8 cellular contexts compared by ENCODE assay signal in the genomic region with DNA sequence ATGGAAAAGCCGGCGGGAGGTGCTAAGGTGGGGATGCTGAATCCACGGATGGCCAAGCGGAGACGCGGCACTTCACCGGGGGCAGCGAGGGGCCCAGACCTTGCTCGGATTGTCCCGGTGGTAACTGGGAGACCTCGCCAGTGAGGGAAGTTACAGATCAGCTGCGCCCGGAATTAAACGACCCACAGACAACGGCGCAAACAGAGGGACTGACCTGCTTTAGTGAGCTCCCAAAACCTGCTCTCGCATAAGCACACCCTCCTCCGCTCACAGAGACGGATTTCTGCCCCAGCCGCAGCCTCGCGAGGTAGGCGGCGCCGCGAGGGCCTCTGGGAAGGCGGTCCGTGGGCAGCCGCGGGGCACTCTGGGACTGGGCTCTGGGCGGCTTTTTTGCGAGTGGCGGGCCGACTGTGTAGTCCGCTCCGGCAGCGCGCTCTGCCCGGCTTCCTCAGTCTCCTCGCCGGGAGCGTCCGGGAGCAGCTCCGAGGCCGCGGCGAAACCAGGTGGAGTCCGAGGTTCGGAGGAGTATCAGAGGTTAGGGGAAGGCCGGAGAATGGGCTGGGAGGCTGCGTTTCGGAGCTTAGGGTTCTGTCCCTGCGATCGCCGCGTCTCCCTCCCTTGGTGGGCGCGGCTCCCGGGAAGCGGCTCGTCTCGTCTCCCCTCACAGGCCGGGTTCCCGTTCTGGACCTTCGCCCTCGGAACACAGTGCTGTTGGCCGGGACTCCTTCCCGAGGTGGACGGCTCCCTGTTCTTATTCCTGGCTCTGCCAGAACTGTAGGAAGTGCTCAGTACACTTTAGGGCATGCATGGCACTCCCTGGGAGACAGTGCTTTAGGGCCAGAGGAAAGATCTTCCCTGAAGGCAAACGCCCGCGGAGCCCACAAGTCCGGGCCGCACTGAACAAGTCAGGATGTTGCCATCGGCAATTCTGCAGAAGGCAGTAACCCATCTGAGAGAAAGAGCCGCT. TPM values are rescaled to one million over a fixed set of nuclear protein-coding genes. Genes with fewer than 3 reads are reported as not detected.
DNase-seq lines count a peak whose midpoint lies in the region; TF ChIP-seq lines count a peak whose summit lies in the region.

Gene EXO5 (plus strand): TSS at position 393 of the 967 bp plus-strand sequence. CDS start 5,778 bp downstream, outside the sequence.

- H3K9ac ChIP-seq in ES-I3 (ENCODE audit: low read depth, low read length) = peak within 1 kb of the TSS; percentile 76

- POLR2A ChIA-PET in HEK293 (lab: Yijun Ruan, JAX) = interaction anchor here (0.6 to 2.2 kb wide), 10 partner anchors 8 to 471 kb away, joined by 3 to 17 read pairs (median 3); partner anchors contain the start of genes ZFP69, ZFP69B and ZNF684

- CTCF ChIA-PET in HEK293 (lab: Yijun Ruan, JAX) = interaction anchor here (0.5 to 1.6 kb wide), 4 partner anchors 24 to 1706 kb away, joined by 3 to 4 read pairs (median 4); no protein-coding TSS in a partner anchor

- intact Hi-C loops in left ventricle myocardium inferior (cut with micrococcal nuclease) (no loop called here), prostate gland (cut with DNase I) (no loop called here)

- no peaks in the 10 kb centered on the region for H3K4me1 ChIP-seq in ES-I3 (ENCODE audit: insufficient read depth, low read length)
- H3K4me1 ChIP-seq in HEK293 (ENCODE audit: control insufficient read depth, insufficient read depth, low read length) = no peaks in the 10 kb centered on the region
- peaks cover 28% of the 10 kb centered on the region for H3K4me1 ChIP-seq in left ventricle myocardium inferior
- H3K4me1 ChIP-seq in prostate gland (replicated peaks) = no peaks in the 10 kb centered on the region

- under 1% methylated on average over 75 of the region's 76 CpGs for WGBS in prostate gland

- H3K36me3 ChIP-seq in ES-I3 (ENCODE audit: insufficient read depth, low read length) (no peaks in the 10 kb centered on the region), HEK293 (ENCODE audit: control insufficient read depth in 2 of 2, insufficient read depth in 1 of 2, low read length in 2 of 2) (peaks cover 0 to 37% of the 10 kb centered on the region in 2 experiments; a peak in 2 of 3 replicates), left ventricle myocardium inferior (no peaks in the 10 kb centered on the region), prostate gland (no peaks in the 10 kb centered on the region)

- H3K4me3 ChIP-seq in HEK293 (ENCODE audit: low read depth, low read length) (peak within 1 kb of the TSS; percentile 69), left ventricle myocardium inferior (peak within 1 kb of the TSS; percentile 86), prostate gland (peak within 1 kb of the TSS; percentile 54 to 69)

- peak; percentile 61 for TF ChIP-seq POLR2A in prostate gland (IDR thresholded peaks at IDR 0.05)

- H3K27ac ChIP-seq in HEK293 (ENCODE audit: extremely low read depth, low read depth, low read length) = peak within 1 kb of the TSS; percentile 26; the same call in 1 of the 2 replicates
- peak within 1 kb of the TSS; percentile 83 for H3K27ac ChIP-seq in left ventricle myocardium inferior (replicated peaks)
- H3K27ac ChIP-seq in prostate gland = peak within 1 kb of the TSS; percentile 70 to 71

- H3K27me3 ChIP-seq in left ventricle myocardium inferior (ENCODE audit: low read depth) (no peaks in the 10 kb centered on the region), prostate gland (replicated peaks; ENCODE audit: insufficient read depth) (no peaks in the 10 kb centered on the region)

- H3K9me3 ChIP-seq in ES-I3 (ENCODE audit: control insufficient read depth, insufficient read depth, low read length) (peaks cover 3% of the 10 kb centered on the region; the same call in 1 of the 2 replicates), HEK293 (ENCODE audit: control insufficient read depth, insufficient read depth, low read depth, low read length) (no peaks in the 10 kb centered on the region; the same call in 1 of the 2 replicates), left ventricle myocardium inferior (replicated peaks) (peaks cover 25% of the 10 kb centered on the region), prostate gland (no peaks in the 10 kb centered on the region)

- TF ChIP-seq CTCF in HEK293 (tag by site-specific recombination; IDR thresholded peaks at IDR 0.05) (0 out of 2 replicates have a peak, but pooled peaks have one; percentile 18), left ventricle myocardium inferior (IDR thresholded peaks at IDR 0.05; ENCODE audit: borderline replicate concordance) (no peak), prostate gland (IDR thresholded peaks at IDR 0.05) (peak in 1 of 4 experiments; percentile 15)

- DNase-seq in NCI-H1105 treated with DMSO at 0.1 percent for 48 hours (lab: John Stamatoyannopoulos, UW) = peak; percentile 74
- peak; percentile 54 to 91 (median 71) for DNase-seq in T-helper 2 cell
- peak in 52 of 56 donors; percentile 5 to 84 (median 56) for DNase-seq in amygdala (lab: John Stamatoyannopoulos, UW)
- DNase-seq in left ventricle myocardium inferior = peak; percentile 86
- peak; percentile 68 for DNase-seq in prostate gland (ENCODE audit: low spot score)
- DNase-seq in ureter (ENCODE audit: low spot score) = peak; percentile 83

TF ChIP-seq in HEK293, 187 proteins besides CTCF, POLR2A, EP300 and RAD21 (continues in another document):
- no peak for TF ChIP-seq ZNF433 (tag by site-specific recombination; IDR thresholded peaks at IDR 0.05; ENCODE audit: low read depth)
- TF ChIP-seq ZNF514 (tag by site-specific recombination; IDR thresholded peaks at IDR 0.05) = no peak
- 0 out of 2 replicates have a peak, but pooled peaks have one; percentile 19 for TF ChIP-seq PRDM4 (tag by site-specific recombination; IDR thresholded peaks at IDR 0.05)
- TF ChIP-seq ZFHX2 (tag by site-specific recombination; conservative IDR thresholded peaks at IDR 0.05) = peak; percentile 94
- TF ChIP-seq ZNF341 (tag by site-specific recombination; IDR thresholded peaks at IDR 0.05; ENCODE audit: low read depth) = peak; percentile 91
- TF ChIP-seq ZNF621 (tag by site-specific recombination; IDR thresholded peaks at IDR 0.05) = no peak
- 0 out of 2 replicates have a peak, but pooled peaks have one; percentile 52 for TF ChIP-seq PBX3 (CRISPR knock-in tag; IDR thresholded peaks at IDR 0.05)
- TF ChIP-seq ZNF23 (tag by site-specific recombination; IDR thresholded peaks at IDR 0.05; ENCODE audit: borderline replicate concordance) = no peak
- peak; percentile 72 for TF ChIP-seq PATZ1 (tag by site-specific recombination; IDR thresholded peaks at IDR 0.05)
- TF ChIP-seq PRDM1 (tag by site-specific recombination; IDR thresholded peaks at IDR 0.05) = no peak
- TF ChIP-seq SP7 (tag by site-specific recombination; IDR thresholded peaks at IDR 0.05) = peak; percentile 78
- no peak for TF ChIP-seq ZNF596 (tag by site-specific recombination; IDR thresholded peaks at IDR 0.05)
- no peak for TF ChIP-seq ZNF423 (tag by site-specific recombination; IDR thresholded peaks at IDR 0.05)
- TF ChIP-seq KLF9 (tag by site-specific recombination; IDR thresholded peaks at IDR 0.05; ENCODE audit: low read depth) = peak; percentile 85
- no peak for TF ChIP-seq ZNF16 (tag by site-specific recombination; IDR thresholded peaks at IDR 0.05; ENCODE audit: low read depth)
- TF ChIP-seq ZIC2 (tag by site-specific recombination; IDR thresholded peaks at IDR 0.05) = no peak
- TF ChIP-seq ZFP37 (tag by site-specific recombination; IDR thresholded peaks at IDR 0.05) = peak; percentile 86
- TF ChIP-seq ZNF335 (tag by site-specific recombination; conservative IDR thresholded peaks at IDR 0.05) = peak; percentile 85

RNA-seq across cellular contexts. Expression of gene EXO5, which starts in this region (rescaled TPM):
- total RNA-seq in left ventricle myocardium inferior (3.6 TPM), prostate gland (1 to 10 TPM; 5.9 to 9.7 TPM), ureter (8.1 TPM)

Comparison
In these comparisons a context has a peak if more than half of its experiments do, and no peak if none do; other contexts are left out.
1. Peak in every context shown above with its lines: DNase-seq, H3K4me3 ChIP-seq and H3K27ac ChIP-seq.
2. H3K27ac ChIP-seq: peak in every context shown above with its lines; median percentile 83 in left ventricle myocardium inferior; 70 in prostate gland; 26 in HEK293.